Comparison of ENCODE assay signal across 14 cellular contexts in the genomic region with DNA sequence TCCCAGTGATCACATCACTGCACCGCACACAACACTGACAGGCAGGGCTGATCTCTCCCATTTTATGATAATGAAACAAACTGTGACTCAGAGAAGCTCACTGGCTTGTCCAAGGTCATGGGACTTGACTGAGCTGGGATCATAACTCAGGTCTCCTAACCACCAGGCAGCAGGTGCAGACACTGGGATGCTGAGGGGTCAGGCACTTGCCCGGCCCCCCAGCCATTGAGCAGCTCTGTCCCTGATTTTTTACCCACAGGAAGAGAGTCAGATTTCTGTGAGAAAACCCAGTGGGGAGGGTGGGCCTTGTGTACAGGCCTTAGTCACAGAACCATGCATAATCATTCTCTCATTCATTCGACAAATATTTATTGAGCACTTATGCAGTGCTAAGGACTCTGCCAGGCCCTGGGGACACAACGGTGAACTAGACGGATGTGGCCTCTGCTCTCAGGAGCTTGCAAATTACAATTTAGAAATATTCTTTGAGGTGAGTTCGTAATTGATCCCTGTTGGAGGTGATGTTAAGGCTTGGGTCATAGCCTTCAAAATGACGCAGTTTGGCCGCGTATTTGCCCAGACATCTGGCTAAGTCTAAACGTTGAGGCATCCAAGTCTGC. TPM values are rescaled to one million over a fixed set of nuclear protein-coding genes. Genes with fewer than 3 reads are reported as not detected.
DNase-seq lines count a peak whose midpoint lies in the region; ATAC-seq and TF ChIP-seq lines count a peak whose summit lies in the region.
"Had no signal": no experiment of that assay in that cellular context is flagged by ENCODE, and none has a peak within 500 bp of the region (broad histone marks: within the 10 kb centered on the region; RNA-seq: fewer than 3 reads in every experiment).

No MANE protein-coding gene starts in this region.

- H3K36me3 Mint-ChIP-seq in naive thymus-derived CD4-positive, alpha-beta T cell = peaks cover 0 to 12% (median 0%) of the 10 kb centered on the region in 5 donors
- H3K36me3 Mint-ChIP-seq: CD4-positive, CD25-positive, alpha-beta regulatory T cell; mesothelial cell of epicardium had no signal

- H3K4me3 ChIP-seq in astrocyte of the spinal cord (ENCODE audit: low read depth, low read length) = no peak overlapping the region
- no peak overlapping the region for H3K4me3 ChIP-seq in naive thymus-derived CD4-positive, alpha-beta T cell (ENCODE audit: low read length)
- no peak overlapping the region for H3K4me3 ChIP-seq in Peyer's patch
- H3K4me3 ChIP-seq in mucosa of descending colon = no peak overlapping the region
- H3K4me3 ChIP-seq: SJSA1 had no signal

- H3K9me3 ChIP-seq in naive thymus-derived CD4-positive, alpha-beta T cell (ENCODE audit: control insufficient read depth in 2 of 3, low read length in 3 of 3) = no peaks in the 10 kb centered on the region
- H3K9me3 ChIP-seq in Peyer's patch = no peaks in the 10 kb centered on the region
- no peaks in the 10 kb centered on the region for H3K9me3 ChIP-seq in mucosa of descending colon
- H3K9me3 ChIP-seq: SJSA1 had no signal

- POLR2A ChIA-PET in naive thymus-derived CD4-positive, alpha-beta T cell (lab: Charles Lee) = no interaction called here

- in situ Hi-C loops in Caki2 (cut with HindIII; ENCODE audit: low pct_unique_long_range_greater_than_20kb, low sequenced_read_pairs) = no loop called here
- in situ Hi-C loops in astrocyte of the spinal cord (cut with HindIII; ENCODE audit: low sequenced_read_pairs) = no loop called here

- no peak overlapping the region for H3K27ac Mint-ChIP-seq in naive thymus-derived CD4-positive, alpha-beta T cell
- H3K27ac Mint-ChIP-seq: brain had no signal

- CTCF ChIA-PET in naive thymus-derived CD4-positive, alpha-beta T cell (lab: Charles Lee) = no interaction called here

- TF ChIP-seq POLR2A in Peyer's patch (IDR thresholded peaks at IDR 0.05) = no peak

- H3K36me3 ChIP-seq in naive thymus-derived CD4-positive, alpha-beta T cell (ENCODE audit: control insufficient read depth in 2 of 3, insufficient read depth in 3 of 3, low read length in 3 of 3) = no peaks in the 10 kb centered on the region
- no peaks in the 10 kb centered on the region for H3K36me3 ChIP-seq in Peyer's patch
- H3K36me3 ChIP-seq in mucosa of descending colon (ENCODE audit: low read depth) = no peaks in the 10 kb centered on the region
- H3K36me3 ChIP-seq: SJSA1 had no signal

- TF ChIP-seq CTCF in astrocyte of the spinal cord (IDR thresholded peaks at IDR 0.05; ENCODE audit: low read depth, low read length) (no peak), Peyer's patch (IDR thresholded peaks at IDR 0.05) (no peak), mucosa of descending colon (IDR thresholded peaks at IDR 0.05) (no peak)

- H3K9me3 Mint-ChIP-seq in naive thymus-derived CD4-positive, alpha-beta T cell = peaks cover 0 to 3% (median under 1%) of the 10 kb centered on the region in 11 donors

- intact Hi-C loops in naive thymus-derived CD4-positive, alpha-beta T cell (cut with micrococcal nuclease) = loop anchor here in 1 of 2 donors (10.0 kb wide), 1 partner anchor 674 kb away; no protein-coding TSS in a partner anchor
- intact Hi-C loops in mucosa of descending colon (cut with DNase I, micrococcal nuclease) = no loop called here

- H3K4me1 ChIP-seq in naive thymus-derived CD4-positive, alpha-beta T cell (ENCODE audit: control insufficient read depth in 2 of 2, insufficient read depth in 2 of 2, low read length in 2 of 2) = peaks cover 13 to 47% of the 10 kb centered on the region in 2 donors
- H3K4me1 ChIP-seq in Peyer's patch (peaks cover 0 to 19% (median 0%) of the 10 kb centered on the region in 4 donors), mucosa of descending colon (ENCODE audit: low read depth) (no peaks in the 10 kb centered on the region)

- no peaks in the 10 kb centered on the region for H3K27me3 ChIP-seq in naive thymus-derived CD4-positive, alpha-beta T cell (ENCODE audit: control insufficient read depth in 2 of 2, insufficient read depth in 2 of 2, low read length in 2 of 2)
- H3K27me3 ChIP-seq in Peyer's patch = no peaks in the 10 kb centered on the region
- H3K27me3 ChIP-seq: SJSA1 had no signal

- H3K27me3 Mint-ChIP-seq in naive thymus-derived CD4-positive, alpha-beta T cell = no peaks in the 10 kb centered on the region
- H3K27me3 Mint-ChIP-seq: CD4-positive, CD25-positive, alpha-beta regulatory T cell had no signal

- no peak overlapping the region for H3K27ac ChIP-seq in naive thymus-derived CD4-positive, alpha-beta T cell (ENCODE audit: low read depth, low read length)
- H3K27ac ChIP-seq in Peyer's patch = no peak overlapping the region
- H3K27ac ChIP-seq: SJSA1 had no signal

- ATAC-seq in naive thymus-derived CD4-positive, alpha-beta T cell = peak; percentile 22
- no peak for ATAC-seq in mucosa of descending colon
- no peak for ATAC-seq in HG02840 (IDR thresholded peaks at IDR 0.05; ENCODE audit: low FRiP score, unreplicated experiment)

- H3K4me3 Mint-ChIP-seq in naive thymus-derived CD4-positive, alpha-beta T cell = no peak overlapping the region
- H3K4me3 Mint-ChIP-seq: brain; CD4-positive, CD25-positive, alpha-beta regulatory T cell; mesothelial cell of epicardium had no signal

- H3K4me1 Mint-ChIP-seq in naive thymus-derived CD4-positive, alpha-beta T cell = peaks cover 25 to 71% (median 54%) of the 10 kb centered on the region in 7 donors
- H3K4me1 Mint-ChIP-seq: brain had no signal

- peak; percentile 22 for DNase-seq in Caki2 (ENCODE audit: low read depth)
- peak; percentile 98 for DNase-seq in M059J (ENCODE audit: low read depth)
- peak; percentile 57 for DNase-seq in astrocyte of the spinal cord (ENCODE audit: low read depth, low spot score)
- DNase-seq in naive thymus-derived CD4-positive, alpha-beta T cell = no peak
- no peak for DNase-seq in Peyer's patch
- DNase-seq in mucosa of descending colon = no peak
- DNase-seq in NCI-H446 (lab: John Stamatoyannopoulos, UW) = no peak
- DNase-seq: activated T-cell treated with anti-CD3 and anti-CD28 coated beads, Interleukin-2, amount 50 U/mL, for 48 hours; CD4-positive, CD25-positive, alpha-beta regulatory T cell; Kasumi-1 had no signal

RNA-seq across cellular contexts. Expression of gene TGFBR1, which starts 54.5 kb away (rescaled TPM):
- total RNA-seq in Caki2 (2014; rRNA removed; shearing (Covaris generic); ENCODE audit: low replicate concordance) = 6.9 and 8.1 TPM in 2 replicates
- 28.9 and 48.1 TPM in 2 replicates for total RNA-seq in M059J (2014; rRNA removed; shearing (Covaris generic))
- total RNA-seq in naive thymus-derived CD4-positive, alpha-beta T cell = 10 to 100 TPM; 20.6 to 95.5 (median 29.5) TPM
- polyA plus RNA-seq in naive thymus-derived CD4-positive, alpha-beta T cell = 10 to 100 TPM; 18.3 to 22.0 TPM
- 10 to 100 TPM; 11.6 to 14.4 (median 13.5) TPM for total RNA-seq in Peyer's patch
- 10 to 100 TPM; 23.7 to 71.6 (median 24.7) TPM for total RNA-seq in mucosa of descending colon

Comparison
In these comparisons a context has a peak if more than half of its experiments do, and no peak if none do; other contexts are left out.
1. DNase-seq: peak in Caki2 (single experiment), M059J (single experiment) and astrocyte of the spinal cord (single experiment); none in naive thymus-derived CD4-positive, alpha-beta T cell (0 of 9), Peyer's patch (0 of 3), mucosa of descending colon (0 of 3) and NCI-H446 (0 of 2).